ENCODE assay signal across 16 cellular contexts in the genomic region with DNA sequence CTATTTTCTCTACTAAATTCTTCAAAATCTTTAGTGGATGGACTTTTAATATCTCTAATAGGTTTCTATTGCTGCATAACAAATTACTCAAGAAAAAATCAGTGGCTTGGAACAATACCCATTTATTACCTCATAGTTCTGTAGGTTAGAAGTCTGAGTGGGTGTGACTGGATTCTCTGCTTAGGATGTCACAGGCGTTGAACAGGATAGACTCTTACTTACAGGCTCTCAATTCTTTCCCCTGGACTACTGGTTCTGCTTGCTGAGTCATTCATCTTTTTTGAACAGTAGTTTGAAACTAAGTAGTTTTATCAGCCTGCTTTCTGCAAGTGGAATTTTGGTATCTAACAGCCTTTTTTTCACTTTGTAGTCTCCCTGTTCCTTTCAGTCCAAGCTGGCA.
A peak's percentile ranks its signal among the peaks of the same experiment; 100 is the strongest.
DNase-seq lines count a peak whose midpoint lies in the region; ATAC-seq and TF ChIP-seq lines count a peak whose summit lies in the region.
"Had no signal": no experiment of that assay in that cellular context is flagged by ENCODE, and none has a peak within 500 bp of the region (broad histone marks: within the 10 kb centered on the region; RNA-seq: fewer than 3 reads in every experiment).

No MANE protein-coding gene starts in this region.

- no peak overlapping the region for H3K27ac ChIP-seq in foreskin keratinocyte
- no peak overlapping the region for H3K27ac ChIP-seq in H9 (ENCODE audit: insufficient read length, low read depth, low read length)
- H3K27ac ChIP-seq: cardiac muscle cell, neural progenitor cell had no signal

- no peak overlapping the region for H4K5ac ChIP-seq in H9 (ENCODE audit: insufficient read length, low read depth, low read length)

- ATAC-seq in foreskin keratinocyte: peak; percentile 93
- no peak for ATAC-seq in activated T-cell treated with anti-CD3 and anti-CD28 coated beads, Interleukin-2, amount 50 U/mL, for 72 hours (replicated peaks in 1 of 2)
- ATAC-seq: stimulated activated naive CD8-positive, alpha-beta T cell treated with anti-CD3 and anti-CD28 coated beads, Interleukin-15, Interleukin-2, amounts not matched to agents 100 U/mL and 50 U/mL, for 24 hours had no signal

- H3K36me3 Mint-ChIP-seq in type B pancreatic cell (no peaks in the 10 kb centered on the region), H9 (ENCODE audit: insufficient read depth in 1 of 3, low read depth in 3 of 3) (no peaks in the 10 kb centered on the region)
- H3K36me3 Mint-ChIP-seq in activated T-cell treated with anti-CD3 and anti-CD28 coated beads, Interleukin-2, amount 50 U/mL, for 72 hours (ENCODE audit: insufficient read depth in 2 of 2): no peaks in the 10 kb centered on the region
- H3K36me3 Mint-ChIP-seq: CD8-positive, alpha-beta memory T cell; neural progenitor cell had no signal

- no peak overlapping the region for H3K56ac ChIP-seq in H9 (ENCODE audit: insufficient read length, low read depth, low read length)

- H2BK120ac ChIP-seq in H9 (ENCODE audit: low read depth, low read length, poor library complexity, severe bottlenecking): no peak overlapping the region

- H2AFZ ChIP-seq in H9 (ENCODE audit: low read length): no peak overlapping the region
- H2AFZ ChIP-seq: neural progenitor cell had no signal

- no peak overlapping the region for H4K91ac ChIP-seq in H9 (ENCODE audit: insufficient read length, low read depth, low read length)

- no peak overlapping the region for H3T11ph ChIP-seq in H9 (ENCODE audit: low read length)

- no peaks in the 10 kb centered on the region for H3K79me1 ChIP-seq in H9 (ENCODE audit: insufficient read depth, low read depth, low read length, poor library complexity, severe bottlenecking)

- peak overlapping the region; percentile 89 for H3K27ac Mint-ChIP-seq in type B pancreatic cell
- H3K27ac Mint-ChIP-seq in H9: peak overlapping the region in 1 of 3 experiments; percentile 70; a peak in 1 of 7 replicates
- H3K27ac Mint-ChIP-seq in activated T-cell treated with anti-CD3 and anti-CD28 coated beads, Interleukin-2, amount 50 U/mL, for 72 hours: no peak overlapping the region
- H3K27ac Mint-ChIP-seq: CD8-positive, alpha-beta memory T cell; neural progenitor cell had no signal

- no peak for TF ChIP-seq CTCF in foreskin keratinocyte (conservative IDR thresholded peaks at IDR 0.05)
- TF ChIP-seq CTCF in type B pancreatic cell (conservative IDR thresholded peaks at IDR 0.05): no peak
- no peak for TF ChIP-seq CTCF in H9 (conservative IDR thresholded peaks at IDR 0.05)

- DNase-seq in DMS53 (lab: John Stamatoyannopoulos, UW): peak; percentile 24
- no peak for DNase-seq in DMS53 treated with DMSO at 0.1 percent for 48 hours (lab: John Stamatoyannopoulos, UW; ENCODE audit: unreplicated experiment)
- peak; percentile 48 for DNase-seq in amniotic epithelial cell (ENCODE audit: low read depth)
- DNase-seq in foreskin keratinocyte: peak; percentile 55 to 86
- DNase-seq in type B pancreatic cell (ENCODE audit: extremely low spot score, unreplicated experiment): no peak
- no peak for DNase-seq in H9
- no peak for DNase-seq in D341Med (ENCODE audit: low spot score)
- DNase-seq in activated T-cell treated with anti-CD3 and anti-CD28 coated beads, Interleukin-2, amount 50 U/mL, for 72 hours: no peak
- DNase-seq: 8988T; activated effector memory CD4-positive, alpha-beta T cell treated with anti-CD3 and anti-CD28 coated beads, Interleukin-2, amount 50 U/mL, for 16 hours; CD8-positive, alpha-beta memory T cell; SIG-M5; stimulated activated naive CD8-positive, alpha-beta T cell treated with anti-CD3 and anti-CD28 coated beads, Interleukin-15, Interleukin-2, amounts not matched to agents 100 U/mL and 50 U/mL, for 24 hours had no signal

- peaks cover 5% of the 10 kb centered on the region for H3K9me3 Mint-ChIP-seq in type B pancreatic cell
- H3K9me3 Mint-ChIP-seq in H9: no peaks in the 10 kb centered on the region
- H3K9me3 Mint-ChIP-seq in activated T-cell treated with anti-CD3 and anti-CD28 coated beads, Interleukin-2, amount 50 U/mL, for 72 hours: no peaks in the 10 kb centered on the region
- H3K9me3 Mint-ChIP-seq: neural progenitor cell had no signal

- H3K27me3 Mint-ChIP-seq in type B pancreatic cell (no peaks in the 10 kb centered on the region), H9 (ENCODE audit: low read depth) (no peaks in the 10 kb centered on the region)
- no peaks in the 10 kb centered on the region for H3K27me3 Mint-ChIP-seq in activated T-cell treated with anti-CD3 and anti-CD28 coated beads, Interleukin-2, amount 50 U/mL, for 72 hours (ENCODE audit: low read depth)

- H3K9me3 ChIP-seq in H9 (ENCODE audit: control insufficient read depth, low read depth, low read length): no peaks in the 10 kb centered on the region
- H3K9me3 ChIP-seq: HAP-1 had no signal

- no peaks in the 10 kb centered on the region for H4K20me1 ChIP-seq in H9 (ENCODE audit: control insufficient read depth, insufficient read depth, insufficient read length)

- H3K18ac ChIP-seq in H9 (ENCODE audit: insufficient read length, low read depth, low read length): no peak overlapping the region

- peaks cover 7% of the 10 kb centered on the region for H3K4me1 Mint-ChIP-seq in type B pancreatic cell (ENCODE audit: unreplicated experiment)
- H3K4me1 Mint-ChIP-seq in H9: peaks cover 2 to 7% of the 10 kb centered on the region in 2 experiments; a peak in 3 of 4 replicates
- no peaks in the 10 kb centered on the region for H3K4me1 Mint-ChIP-seq in activated T-cell treated with anti-CD3 and anti-CD28 coated beads, Interleukin-2, amount 50 U/mL, for 72 hours (ENCODE audit: low read depth)
- H3K4me1 Mint-ChIP-seq: CD8-positive, alpha-beta memory T cell; neural progenitor cell had no signal

- H3K14ac ChIP-seq in H9 (ENCODE audit: insufficient read depth, low read length): no peak overlapping the region

- H2BK15ac ChIP-seq in H9 (ENCODE audit: low read depth, low read length): no peak overlapping the region

- H3K23ac ChIP-seq in H9 (ENCODE audit: insufficient read length, low read depth, low read length): no peak overlapping the region

- no peak overlapping the region for H3K4me3 Mint-ChIP-seq in type B pancreatic cell
- no peak overlapping the region for H3K4me3 Mint-ChIP-seq in H9
- H3K4me3 Mint-ChIP-seq in activated T-cell treated with anti-CD3 and anti-CD28 coated beads, Interleukin-2, amount 50 U/mL, for 72 hours: no peak overlapping the region
- H3K4me3 Mint-ChIP-seq: CD8-positive, alpha-beta memory T cell; neural progenitor cell had no signal

- H3K23me2 ChIP-seq in H9 (ENCODE audit: insufficient read length, low read depth, low read length, poor library complexity, severe bottlenecking): no peaks in the 10 kb centered on the region

- H3K27me3 ChIP-seq in foreskin keratinocyte (no peaks in the 10 kb centered on the region), H9 (ENCODE audit: insufficient read depth, low read length) (no peaks in the 10 kb centered on the region)
- H3K27me3 ChIP-seq: cardiac muscle cell, neural progenitor cell had no signal

- H3K4me2 ChIP-seq in H9 (ENCODE audit: insufficient read depth, insufficient read length, low read length): no peak overlapping the region
- H3K4me2 ChIP-seq: neural progenitor cell had no signal

- H2AK5ac ChIP-seq in H9 (ENCODE audit: insufficient read length, low read length): no peak overlapping the region

- H4K8ac ChIP-seq in H9 (replicated peaks; ENCODE audit: insufficient read length, low read depth, low read length): no peak overlapping the region

- H3K4ac ChIP-seq in H9 (ENCODE audit: low read depth, low read length): no peak overlapping the region

- no CpG with 5 or more reads among the region's 1 CpG for WGBS in H9 (ENCODE audit: extremely low coverage, insufficient read length, low lambda C conversion rate)

- no peak overlapping the region for H2BK20ac ChIP-seq in H9 (ENCODE audit: low read depth, low read length, poor library complexity, severe bottlenecking)

- H3K79me2 ChIP-seq in H9 (ENCODE audit: insufficient read depth, low read length): no peaks in the 10 kb centered on the region

- no peak overlapping the region for H2BK12ac ChIP-seq in H9 (ENCODE audit: insufficient read length, low read depth, low read length)

- no peak overlapping the region for H2BK5ac ChIP-seq in H9 (ENCODE audit: insufficient read length, low read length)

- no peak overlapping the region for H3K9ac ChIP-seq in H9 (ENCODE audit: extremely low read depth, insufficient read length, low read length)
- H3K9ac ChIP-seq: neural progenitor cell had no signal

- H3K4me1 ChIP-seq in foreskin keratinocyte: no peaks in the 10 kb centered on the region
- no peaks in the 10 kb centered on the region for H3K4me1 ChIP-seq in H9 (ENCODE audit: insufficient read depth, low read length)
- H3K4me1 ChIP-seq: HAP-1 had no signal

Comparison
In these comparisons a context has a peak if more than half of its experiments do, and no peak if none do; other contexts are left out.
1. DNase-seq: peak in DMS53 (single experiment), amniotic epithelial cell (single experiment) and foreskin keratinocyte (2 of 2); none in DMS53 treated with DMSO at 0.1 percent for 48 hours (single experiment), type B pancreatic cell (single experiment), H9 (single experiment), D341Med (single experiment) and activated T-cell treated with anti-CD3 and anti-CD28 coated beads, Interleukin-2, amount 50 U/mL, for 72 hours (0 of 2).